12 cellular contexts compared by ENCODE assay signal in genomic region chr14:104742586-104743455, GRCh38. TPM values are rescaled to one million over a fixed set of nuclear protein-coding genes. Genes with fewer than 3 reads are reported as not detected.
DNase-seq lines count a peak whose midpoint lies in the region; ATAC-seq and TF ChIP-seq lines count a peak whose summit lies in the region.
"Had no signal": no experiment of that assay in that cellular context is flagged by ENCODE, and none has a peak within 500 bp of the region (broad histone marks: within the 10 kb centered on the region; RNA-seq: fewer than 3 reads in every experiment).

No MANE protein-coding gene starts in this region.

- no peaks in the 10 kb centered on the region for H3K27me3 ChIP-seq in right cardiac atrium (ENCODE audit: control insufficient read depth, insufficient read depth)
- H3K27me3 ChIP-seq in right atrium auricular region, result no peaks in the 10 kb centered on the region
- no peaks in the 10 kb centered on the region for H3K27me3 ChIP-seq in dorsolateral prefrontal cortex
- H3K27me3 ChIP-seq in neuronal stem cell (ENCODE audit: control insufficient read depth in 3 of 3, insufficient read depth in 3 of 3, low read depth in 1 of 3, low read length in 3 of 3), result no peaks in the 10 kb centered on the region
- no peaks in the 10 kb centered on the region for H3K27me3 ChIP-seq in tibial artery

- 88% methylated on average over 32 of the region's 32 CpGs for WGBS in right cardiac atrium
- no CpG with 5 or more reads among the region's 32 CpGs for WGBS in neuronal stem cell (ENCODE audit: extremely low coverage in 2 of 2, insufficient read length in 2 of 2, insufficient replicate concordance in 1 of 2), 2 donors

- H3K4ac ChIP-seq in neuronal stem cell (ENCODE audit: low read length), result no peak overlapping the region

- H2AFZ ChIP-seq in neuronal stem cell (ENCODE audit: low read length), result no peak overlapping the region

- peak overlapping the region; percentile 78 for H3K23ac ChIP-seq in neuronal stem cell (ENCODE audit: low read depth, low read length, poor library complexity)

- H3K27ac ChIP-seq in right cardiac atrium (ENCODE audit: low read length), result no peak overlapping the region
- H3K27ac ChIP-seq in right atrium auricular region, result no peak overlapping the region
- peak overlapping the region in 43 of 59 donors; percentile 3 to 78 (median 46) for H3K27ac ChIP-seq in dorsolateral prefrontal cortex
- peak overlapping the region; percentile 24 for H3K27ac ChIP-seq in neuronal stem cell (replicated peaks; ENCODE audit: low read length)
- H3K27ac ChIP-seq in tibial artery, result peak overlapping the region; percentile 97 to 98
- H3K27ac ChIP-seq: C4-2B had no signal

- H3K9ac ChIP-seq in neuronal stem cell (ENCODE audit: low read depth, low read length, poor library complexity), result peak overlapping the region; percentile 67

- H3K4me2 ChIP-seq in neuronal stem cell (ENCODE audit: insufficient read depth, low read length, poor library complexity, severe bottlenecking), result no peak overlapping the region

- DNase-seq in right cardiac atrium, result peak; percentile 14 to 56 (median 56)
- no peak for DNase-seq in right atrium auricular region (ENCODE audit: low spot score)
- no peak for DNase-seq in dorsolateral prefrontal cortex
- no peak for DNase-seq in neuronal stem cell (ENCODE audit: low spot score)
- no peak for DNase-seq in tibial artery
- DNase-seq in hippocampal formation (lab: John Stamatoyannopoulos, UW), result no peak
- DNase-seq: DMS 273 treated with DMSO at 0.1 percent for 48 hours, NCI-H1930, NCI-H69 had no signal

- no peaks in the 10 kb centered on the region for H3K4me1 ChIP-seq in right cardiac atrium (ENCODE audit: control insufficient read depth, insufficient read depth, low read length)
- peaks cover 0 to 2% of the 10 kb centered on the region in 2 donors for H3K4me1 ChIP-seq in right atrium auricular region
- H3K4me1 ChIP-seq in neuronal stem cell (ENCODE audit: control insufficient read depth in 2 of 2, insufficient read depth in 1 of 2, low read depth in 1 of 2, low read length in 2 of 2), result peaks cover 7 to 20% of the 10 kb centered on the region in 2 donors
- H3K4me1 ChIP-seq in tibial artery, result peaks cover 6 to 44% (median 13%) of the 10 kb centered on the region in 4 donors

- peaks cover 49% of the 10 kb centered on the region for H3K36me3 ChIP-seq in right atrium auricular region
- H3K36me3 ChIP-seq in neuronal stem cell (replicated peaks in 1 of 2; ENCODE audit: control insufficient read depth in 2 of 2, insufficient read depth in 2 of 2, low read length in 2 of 2), result peaks cover 6 to 14% of the 10 kb centered on the region in 2 donors
- H3K36me3 ChIP-seq in tibial artery, result peaks cover 54 to 66% (median 61%) of the 10 kb centered on the region in 3 donors

- H2BK12ac ChIP-seq in neuronal stem cell (ENCODE audit: low read length), result no peak overlapping the region

- no peak overlapping the region for H4K91ac ChIP-seq in neuronal stem cell (ENCODE audit: low read depth, low read length, poor library complexity)

- peaks cover 3% of the 10 kb centered on the region for H3K79me1 ChIP-seq in neuronal stem cell (ENCODE audit: low read depth, low read length)

- peak overlapping the region; percentile 76 for H4K8ac ChIP-seq in neuronal stem cell (ENCODE audit: low read depth, low read length)

- no peak for TF ChIP-seq CTCF in right atrium auricular region (IDR thresholded peaks at IDR 0.05)
- no peak for TF ChIP-seq CTCF in dorsolateral prefrontal cortex (IDR thresholded peaks at IDR 0.05 in 54 of 56, conservative IDR thresholded peaks at IDR 0.05 in 2 of 56; ENCODE audit: low read depth in 1 of 56, partially characterized antibody in 56 of 56)
- TF ChIP-seq CTCF in tibial artery (IDR thresholded peaks at IDR 0.05), result no peak

- no peak overlapping the region for H2BK5ac ChIP-seq in neuronal stem cell (ENCODE audit: low read length)

- H3K18ac ChIP-seq in neuronal stem cell (ENCODE audit: low read length), result peak overlapping the region; percentile 80

- H2AK5ac ChIP-seq in neuronal stem cell (ENCODE audit: low read depth, low read length), result peak overlapping the region; percentile 93

- peak overlapping the region; percentile 21 for H2BK15ac ChIP-seq in neuronal stem cell (ENCODE audit: low read length)

- H3K9me3 ChIP-seq in right cardiac atrium (ENCODE audit: control insufficient read depth, low read length) (no peaks in the 10 kb centered on the region), right atrium auricular region (no peaks in the 10 kb centered on the region), neuronal stem cell (replicated peaks in 1 of 2; ENCODE audit: control insufficient read depth in 2 of 2, insufficient read depth in 1 of 2, low read depth in 1 of 2, low read length in 2 of 2) (peaks cover 0 to 3% of the 10 kb centered on the region in 2 donors), tibial artery (no peaks in the 10 kb centered on the region)

- intact Hi-C loops in right cardiac atrium (cut with DNase I), result no loop called here
- intact Hi-C loops in dorsolateral prefrontal cortex (cut with DNase I), result no loop called here
- intact Hi-C loops in tibial artery (cut with DNase I; ENCODE audit: low total_unique reads), result no loop called here

- H3K14ac ChIP-seq in neuronal stem cell (ENCODE audit: low read length), result no peak overlapping the region

- no peak overlapping the region for H3K4me3 ChIP-seq in right cardiac atrium (ENCODE audit: low read length)
- H3K4me3 ChIP-seq in right atrium auricular region, result no peak overlapping the region
- H3K4me3 ChIP-seq in dorsolateral prefrontal cortex, result no peak overlapping the region
- H3K4me3 ChIP-seq in neuronal stem cell (ENCODE audit: low read length in 2 of 2), result no peak overlapping the region
- no peak overlapping the region for H3K4me3 ChIP-seq in tibial artery

- ATAC-seq in right cardiac atrium, result no peak
- no peak for ATAC-seq in HG03442 (IDR thresholded peaks at IDR 0.05; ENCODE audit: unreplicated experiment)
- no peak for ATAC-seq in GM21381 (IDR thresholded peaks at IDR 0.05; ENCODE audit: unreplicated experiment)

- peak overlapping the region; percentile 9 for H2BK120ac ChIP-seq in neuronal stem cell (ENCODE audit: low read depth, low read length)

RNA-seq across cellular contexts. Expression of gene SIVA1, which starts 10.1 kb away (rescaled TPM):
- total RNA-seq in right cardiac atrium (10 to 100 TPM; 74.6 to 88.5 (median 85.1) TPM), right atrium auricular region (100 to 1,000 TPM; 137 to 238 TPM), dorsolateral prefrontal cortex (10 to 100 TPM; 23.3 to 52.5 (median 36.1) TPM)
- 201 TPM for polyA plus RNA-seq in right cardiac atrium
- polyA plus RNA-seq in neuronal stem cell (2013, experiment 1 of 2), result 109 TPM
- 114 TPM for polyA plus RNA-seq in neuronal stem cell (2013, experiment 2 of 2)

RNA-seq across cellular contexts. Expression of gene ADSS1, which starts 18.8 kb away (rescaled TPM):
- total RNA-seq in right cardiac atrium, result 100 to 1,000 TPM; 156 to 212 (median 188) TPM
- polyA plus RNA-seq in right cardiac atrium, result 217 TPM
- 100 to 1,000 TPM; 113 to 158 TPM for total RNA-seq in right atrium auricular region
- total RNA-seq in dorsolateral prefrontal cortex, result 10 to 100 TPM in 62 of 120 experiments, 1 to 10 TPM in 58; 4.2 to 28.9 (median 10.3) TPM
- polyA plus RNA-seq in neuronal stem cell (2013, experiment 1 of 2), result 23.8 TPM
- polyA plus RNA-seq in neuronal stem cell (2013, experiment 2 of 2), result 21.4 TPM

RNA-seq across cellular contexts. Expression of gene AKT1, which starts 52.7 kb away (rescaled TPM):
- total RNA-seq in right cardiac atrium, result 100 to 1,000 TPM; 120 to 154 (median 126) TPM
- polyA plus RNA-seq in right cardiac atrium, result 101 TPM
- total RNA-seq in right atrium auricular region, result 10 to 100 TPM; 77.7 to 93.8 TPM
- total RNA-seq in dorsolateral prefrontal cortex, result 100 to 1,000 TPM in 5 of 120 experiments, 10 to 100 TPM in 115; 63.1 to 111 (median 79.7) TPM
- polyA plus RNA-seq in neuronal stem cell (2013, experiment 1 of 2), result 84.4 TPM
- polyA plus RNA-seq in neuronal stem cell (2013, experiment 2 of 2), result 82.3 TPM

RNA-seq across cellular contexts. Expression of gene INF2, which starts 53.4 kb away (rescaled TPM):
- total RNA-seq in right cardiac atrium, result 10 to 100 TPM; 36.2 to 46.4 (median 42.3) TPM
- polyA plus RNA-seq in right cardiac atrium, result 36.6 TPM
- 10 to 100 TPM; 21.9 to 43.5 TPM for total RNA-seq in right atrium auricular region
- total RNA-seq in dorsolateral prefrontal cortex, result 100 to 1,000 TPM in 97 of 120 experiments, 10 to 100 TPM in 23; 69.5 to 290 (median 127) TPM
- polyA plus RNA-seq in neuronal stem cell (2013, experiment 1 of 2), result 19.0 TPM
- polyA plus RNA-seq in neuronal stem cell (2013, experiment 2 of 2), result 19.6 TPM

RNA-seq across cellular contexts. Expression of gene ZBTB42, which starts 58.1 kb away (rescaled TPM):
- total RNA-seq in right cardiac atrium (1 to 10 TPM; 6.0 to 7.7 (median 6.6) TPM), right atrium auricular region (1 to 10 TPM; 8.5 to 9.0 TPM), dorsolateral prefrontal cortex (1 to 10 TPM in 49 of 120 experiments, under 1 TPM in 71; 0.32 to 3.2 (median 0.91) TPM)
- 5.3 TPM for polyA plus RNA-seq in right cardiac atrium
- polyA plus RNA-seq in neuronal stem cell (2013, experiment 1 of 2), result 0.95 TPM
- polyA plus RNA-seq in neuronal stem cell (2013, experiment 2 of 2), result 0.87 TPM

Comparison
In these comparisons a context has a peak if more than half of its experiments do, and no peak if none do; other contexts are left out.
1. DNase-seq: peak in right cardiac atrium (3 of 3); none in right atrium auricular region (single experiment), dorsolateral prefrontal cortex (0 of 10), neuronal stem cell (single experiment), tibial artery (0 of 2) and hippocampal formation (0 of 2).
2. H3K27ac ChIP-seq: peak in dorsolateral prefrontal cortex (43 of 59), neuronal stem cell (single experiment) and tibial artery (2 of 2); none in right cardiac atrium (single experiment) and right atrium auricular region (0 of 2).